Comparison of ENCODE assay signal across 8 cellular contexts in the genomic region with DNA sequence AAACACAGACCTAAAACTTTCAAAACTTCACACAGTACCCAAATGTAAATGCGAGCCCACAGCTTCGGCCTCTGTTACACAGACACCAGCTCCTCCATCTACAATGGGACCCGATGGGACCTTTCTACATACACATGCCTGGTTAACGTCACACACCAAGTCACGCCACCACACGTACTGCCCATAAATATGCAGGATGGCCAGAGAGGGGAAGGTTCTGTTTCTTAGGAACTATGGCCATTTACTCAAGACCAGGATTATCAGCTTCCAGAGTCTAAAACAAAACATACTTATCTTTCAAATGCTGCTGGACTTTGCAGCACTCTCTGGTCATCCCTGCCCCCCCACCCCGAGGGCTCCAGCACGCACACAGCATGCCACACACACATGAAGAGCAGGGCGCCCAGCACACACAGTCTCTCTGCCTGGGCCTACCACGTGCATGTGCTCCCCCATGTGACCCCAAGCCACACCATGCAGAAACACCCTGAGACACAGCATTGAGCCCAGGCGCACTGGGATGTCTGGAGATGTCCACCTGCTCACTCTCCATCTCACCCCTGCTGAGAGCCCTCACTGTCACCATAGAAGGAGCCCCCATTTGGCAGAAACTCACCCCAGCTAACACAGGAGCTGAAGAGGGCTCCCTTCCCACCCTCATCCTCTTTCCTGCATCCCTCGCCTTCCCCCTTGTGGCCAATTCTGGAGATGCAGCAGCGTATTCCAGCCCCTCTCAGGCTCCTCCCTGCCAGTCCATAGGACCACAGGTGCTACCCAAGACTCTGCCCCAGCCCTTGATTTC.
A peak's percentile ranks its signal among the peaks of the same experiment; 100 is the strongest.
DNase-seq lines count a peak whose midpoint lies in the region; ATAC-seq and TF ChIP-seq lines count a peak whose summit lies in the region.

No MANE protein-coding gene starts in this region.

- H3K4me3 ChIP-seq in NT2/D1 (ENCODE audit: insufficient read length, low read depth): no peak overlapping the region

- no peaks in the 10 kb centered on the region for H3K4me1 Mint-ChIP-seq in CD4-positive, alpha-beta T cell (ENCODE audit: low read depth)
- peaks cover 0 to 6% of the 10 kb centered on the region in 2 donors for H3K4me1 Mint-ChIP-seq in natural killer cell
- H3K4me1 Mint-ChIP-seq in stimulated activated effector memory CD8-positive, alpha-beta T cell treated with anti-CD3 and anti-CD28 coated beads, Interleukin-12 subunit alpha, Interleukin-12 subunit beta, amount 100 ng/mL, for 72 hours: peaks cover 12% of the 10 kb centered on the region

- H3K27me3 Mint-ChIP-seq in CD4-positive, alpha-beta T cell: peaks cover 13% of the 10 kb centered on the region
- peaks cover 0 to 7% of the 10 kb centered on the region in 2 donors for H3K27me3 Mint-ChIP-seq in natural killer cell (ENCODE audit: low read depth in 2 of 2)

- peaks cover 20% of the 10 kb centered on the region for H3K4me1 ChIP-seq in NT2/D1 (ENCODE audit: insufficient read depth, insufficient read length)

- no peaks in the 10 kb centered on the region for H3K9me3 Mint-ChIP-seq in CD4-positive, alpha-beta T cell
- no peaks in the 10 kb centered on the region for H3K9me3 Mint-ChIP-seq in natural killer cell
- no peaks in the 10 kb centered on the region for H3K9me3 Mint-ChIP-seq in stimulated activated effector memory CD8-positive, alpha-beta T cell treated with anti-CD3 and anti-CD28 coated beads, Interleukin-12 subunit alpha, Interleukin-12 subunit beta, amount 100 ng/mL, for 72 hours

- H3K27ac ChIP-seq in CD4-positive, alpha-beta T cell (ENCODE audit: low read depth, low read length): no peak overlapping the region

- POLR2A ChIA-PET in CD4-positive, alpha-beta T cell (lab: Charles Lee): no interaction called here

- peak; percentile 87 for ATAC-seq in CD4-positive, alpha-beta T cell (ENCODE audit: poor library complexity)
- ATAC-seq in esophagus mucosa: peak; percentile 65
- ATAC-seq in natural killer cell: peak; percentile 70 to 90 (median 88)
- ATAC-seq in stimulated activated effector memory CD8-positive, alpha-beta T cell treated with anti-CD3 and anti-CD28 coated beads, Interleukin-12 subunit alpha, Interleukin-12 subunit beta, amount 100 ng/mL, for 72 hours: peak; percentile 67
- no peak for ATAC-seq in GM21367 (IDR thresholded peaks at IDR 0.05; ENCODE audit: unreplicated experiment)

- peak; percentile 70 for TF ChIP-seq CTCF in CD4-positive, alpha-beta T cell (IDR thresholded peaks at IDR 0.05)
- TF ChIP-seq CTCF in natural killer cell (IDR thresholded peaks at IDR 0.05): peak; percentile 59

- H3K27me3 ChIP-seq in CD4-positive, alpha-beta T cell (ENCODE audit: control insufficient read depth, insufficient read depth, low read length): peaks cover 4% of the 10 kb centered on the region
- no peaks in the 10 kb centered on the region for H3K27me3 ChIP-seq in NT2/D1 (ENCODE audit: insufficient read depth, insufficient read length)

- H3K36me3 ChIP-seq in NT2/D1 (ENCODE audit: insufficient read depth, insufficient read length, low read length): no peaks in the 10 kb centered on the region

- DNase-seq in CD4-positive, alpha-beta T cell: peak; percentile 51 to 77 (median 64)
- DNase-seq in HT-29 (ENCODE audit: low spot score) (peak; percentile 91), NT2/D1 (ENCODE audit: low read depth, low spot score) (peak; percentile 76), natural killer cell (peak; percentile 66)
- peak; percentile 91 for DNase-seq in activated CD8-positive, alpha-beta memory T cell treated with anti-CD3 and anti-CD28 coated beads, Interleukin-2, amount 50 U/mL, for 48 hours
- peak; percentile 70 to 86 for DNase-seq in stimulated activated effector memory CD8-positive, alpha-beta T cell treated with anti-CD3 and anti-CD28 coated beads, Interleukin-12 subunit alpha, Interleukin-12 subunit beta, amount 100 ng/mL, for 72 hours (ENCODE audit: low spot score in 2 of 2)

- intact Hi-C loops in CD4-positive, alpha-beta T cell (cut with DNase I, micrococcal nuclease): loop anchor here (1.0 to 10.0 kb wide), 6 partner anchors 99 to 450 kb away; partner anchors contain the start of genes PLCB3 (in 1 of the 2) and TRMT112 (in 1 of the 2)
- intact Hi-C loops in natural killer cell (cut with micrococcal nuclease): loop anchor here (1.0 to 5.0 kb wide), 4 partner anchors 100 to 450 kb away; no protein-coding TSS in a partner anchor

- CTCF ChIA-PET in CD4-positive, alpha-beta T cell (lab: Charles Lee): interaction anchor here (0.6 to 1.0 kb wide), 4 partner anchors 13 to 336 kb away, joined by 3 to 5 read pairs (median 4); partner anchors contain the start of gene TRMT112

- H3K9me3 ChIP-seq in CD4-positive, alpha-beta T cell (ENCODE audit: control insufficient read depth, low read length): no peaks in the 10 kb centered on the region
- H3K9me3 ChIP-seq in NT2/D1 (ENCODE audit: insufficient read depth, low read length): no peaks in the 10 kb centered on the region

- H3K4me3 Mint-ChIP-seq in CD4-positive, alpha-beta T cell: no peak overlapping the region
- no peak overlapping the region for H3K4me3 Mint-ChIP-seq in natural killer cell
- H3K4me3 Mint-ChIP-seq in stimulated activated effector memory CD8-positive, alpha-beta T cell treated with anti-CD3 and anti-CD28 coated beads, Interleukin-12 subunit alpha, Interleukin-12 subunit beta, amount 100 ng/mL, for 72 hours: no peak overlapping the region

- no peak overlapping the region for H3K27ac Mint-ChIP-seq in CD4-positive, alpha-beta T cell
- no peak overlapping the region for H3K27ac Mint-ChIP-seq in natural killer cell
- no peak overlapping the region for H3K27ac Mint-ChIP-seq in stimulated activated effector memory CD8-positive, alpha-beta T cell treated with anti-CD3 and anti-CD28 coated beads, Interleukin-12 subunit alpha, Interleukin-12 subunit beta, amount 100 ng/mL, for 72 hours

- H3K36me3 Mint-ChIP-seq in CD4-positive, alpha-beta T cell (ENCODE audit: low read depth): no peaks in the 10 kb centered on the region
- H3K36me3 Mint-ChIP-seq in natural killer cell: no peaks in the 10 kb centered on the region
- no peaks in the 10 kb centered on the region for H3K36me3 Mint-ChIP-seq in stimulated activated effector memory CD8-positive, alpha-beta T cell treated with anti-CD3 and anti-CD28 coated beads, Interleukin-12 subunit alpha, Interleukin-12 subunit beta, amount 100 ng/mL, for 72 hours

- H3K9ac ChIP-seq in NT2/D1 (ENCODE audit: insufficient read length, low read depth): peak overlapping the region; percentile 26
